8 cellular contexts compared by ENCODE assay signal in genomic region chr1:112704511-112704907, GRCh38. TPM values are rescaled to one million over a fixed set of nuclear protein-coding genes. Genes with fewer than 3 reads are reported as not detected.
A peak's percentile ranks its signal among the peaks of the same experiment; 100 is the strongest.
DNase-seq lines count a peak whose midpoint lies in the region; ATAC-seq and TF ChIP-seq lines count a peak whose summit lies in the region.

No MANE protein-coding gene starts in this region.

- ATAC-seq in HG02970 (IDR thresholded peaks at IDR 0.05; ENCODE audit: low FRiP score, unreplicated experiment) (peak; percentile 3), omental fat pad (ENCODE audit: low FRiP score) (no peak), GM18520 (IDR thresholded peaks at IDR 0.05; ENCODE audit: unreplicated experiment) (no peak)
- peak; percentile 75 for ATAC-seq in activated T-helper 17 cell treated with anti-CD3 and anti-CD28 coated beads, Interleukin-2, amount 50 U/mL, for 72 hours (replicated peaks)
- peak; percentile 74 for ATAC-seq in stimulated activated effector memory CD8-positive, alpha-beta T cell treated with anti-CD3 and anti-CD28 coated beads, Interleukin-12 subunit alpha, Interleukin-12 subunit beta, amount 100 ng/mL, for 72 hours

- H3K4me3 ChIP-seq in iPS-15b (ENCODE audit: low read depth, low read length) = peak overlapping the region; percentile 64

- peaks cover 76% of the 10 kb centered on the region for H3K27me3 ChIP-seq in iPS-15b (ENCODE audit: control insufficient read depth, insufficient read depth, low read length)

- no peaks in the 10 kb centered on the region for H3K9me3 ChIP-seq in iPS-15b (ENCODE audit: control insufficient read depth, insufficient read depth, low read length)

- H3K27ac Mint-ChIP-seq in activated T-helper 17 cell treated with anti-CD3 and anti-CD28 coated beads, Interleukin-2, amount 50 U/mL, for 72 hours = peak overlapping the region; percentile 66
- peak overlapping the region; percentile 84 for H3K27ac Mint-ChIP-seq in stimulated activated effector memory CD8-positive, alpha-beta T cell treated with anti-CD3 and anti-CD28 coated beads, Interleukin-12 subunit alpha, Interleukin-12 subunit beta, amount 100 ng/mL, for 72 hours

- H3K4me1 Mint-ChIP-seq in activated T-helper 17 cell treated with anti-CD3 and anti-CD28 coated beads, Interleukin-2, amount 50 U/mL, for 72 hours = peaks cover 38% of the 10 kb centered on the region
- peaks cover 78% of the 10 kb centered on the region for H3K4me1 Mint-ChIP-seq in stimulated activated effector memory CD8-positive, alpha-beta T cell treated with anti-CD3 and anti-CD28 coated beads, Interleukin-12 subunit alpha, Interleukin-12 subunit beta, amount 100 ng/mL, for 72 hours

- DNase-seq in stimulated activated effector memory CD8-positive, alpha-beta T cell treated with anti-CD3 and anti-CD28 coated beads, Interleukin-12 subunit alpha, Interleukin-12 subunit beta, amount 100 ng/mL, for 72 hours (ENCODE audit: low spot score in 2 of 2) = no peak
- no peak for DNase-seq in omental fat pad (ENCODE audit: low spot score)
- no peak for DNase-seq in NCI-H1048 (lab: John Stamatoyannopoulos, UW)
- DNase-seq in stimulated activated naive CD4-positive, alpha-beta T cell treated with Interleukin-2 at 50 U/mL for 16 hours (lab: John Stamatoyannopoulos, UW) = no peak

- peaks cover 23% of the 10 kb centered on the region for H3K36me3 Mint-ChIP-seq in activated T-helper 17 cell treated with anti-CD3 and anti-CD28 coated beads, Interleukin-2, amount 50 U/mL, for 72 hours (ENCODE audit: low read depth)
- H3K36me3 Mint-ChIP-seq in stimulated activated effector memory CD8-positive, alpha-beta T cell treated with anti-CD3 and anti-CD28 coated beads, Interleukin-12 subunit alpha, Interleukin-12 subunit beta, amount 100 ng/mL, for 72 hours = peaks cover 46% of the 10 kb centered on the region

- no peaks in the 10 kb centered on the region for H3K9me3 Mint-ChIP-seq in activated T-helper 17 cell treated with anti-CD3 and anti-CD28 coated beads, Interleukin-2, amount 50 U/mL, for 72 hours
- no peaks in the 10 kb centered on the region for H3K9me3 Mint-ChIP-seq in stimulated activated effector memory CD8-positive, alpha-beta T cell treated with anti-CD3 and anti-CD28 coated beads, Interleukin-12 subunit alpha, Interleukin-12 subunit beta, amount 100 ng/mL, for 72 hours

- no peaks in the 10 kb centered on the region for H3K27me3 Mint-ChIP-seq in activated T-helper 17 cell treated with anti-CD3 and anti-CD28 coated beads, Interleukin-2, amount 50 U/mL, for 72 hours

- H3K36me3 ChIP-seq in iPS-15b (ENCODE audit: control insufficient read depth, insufficient read depth, low read length) = peaks cover 5% of the 10 kb centered on the region

- peak overlapping the region; percentile 79 for H3K4me3 Mint-ChIP-seq in activated T-helper 17 cell treated with anti-CD3 and anti-CD28 coated beads, Interleukin-2, amount 50 U/mL, for 72 hours
- H3K4me3 Mint-ChIP-seq in stimulated activated effector memory CD8-positive, alpha-beta T cell treated with anti-CD3 and anti-CD28 coated beads, Interleukin-12 subunit alpha, Interleukin-12 subunit beta, amount 100 ng/mL, for 72 hours = peak overlapping the region; percentile 71

- H3K4me1 ChIP-seq in iPS-15b (ENCODE audit: control insufficient read depth, insufficient read depth, low read length) = peaks cover 40% of the 10 kb centered on the region

- no peak overlapping the region for H3K9ac ChIP-seq in iPS-15b (ENCODE audit: low read depth, low read length)

- no peak for TF ChIP-seq CTCF in omental fat pad (IDR thresholded peaks at IDR 0.05)

RNA-seq across cellular contexts. Expression of gene RHOC, which starts 2.4 kb away (rescaled TPM):
- 10 to 100 TPM; 39.5 to 59.4 TPM for total RNA-seq in activated T-helper 17 cell treated with anti-CD3 and anti-CD28 coated beads, Interleukin-2, amount 50 U/mL, for 72 hours
- total RNA-seq in omental fat pad = 100 to 1,000 TPM; 219 to 307 (median 299) TPM

RNA-seq across cellular contexts. Expression of gene PPM1J, which starts 10.6 kb away (rescaled TPM):
- under 1 TPM; 0.30 to 0.69 TPM for total RNA-seq in activated T-helper 17 cell treated with anti-CD3 and anti-CD28 coated beads, Interleukin-2, amount 50 U/mL, for 72 hours
- 1 to 10 TPM in 3 of 4 donors, under 1 TPM in 1; 0.63 to 1.7 (median 1.5) TPM for total RNA-seq in omental fat pad

RNA-seq across cellular contexts. Expression of gene MOV10, which starts 30.1 kb away (rescaled TPM):
- total RNA-seq in activated T-helper 17 cell treated with anti-CD3 and anti-CD28 coated beads, Interleukin-2, amount 50 U/mL, for 72 hours = 10 to 100 TPM; 54.7 to 59.3 TPM
- 10 to 100 TPM; 21.7 to 47.1 (median 36.1) TPM for total RNA-seq in omental fat pad

Comparison
In these comparisons a context has a peak if more than half of its experiments do, and no peak if none do; other contexts are left out.
1. ATAC-seq: peak in HG02970 (single experiment), activated T-helper 17 cell treated with anti-CD3 and anti-CD28 coated beads, Interleukin-2, amount 50 U/mL, for 72 hours (single experiment) and stimulated activated effector memory CD8-positive, alpha-beta T cell treated with anti-CD3 and anti-CD28 coated beads, Interleukin-12 subunit alpha, Interleukin-12 subunit beta, amount 100 ng/mL, for 72 hours (single experiment); none in omental fat pad (single experiment) and GM18520 (single experiment).